ENCODE assay signal across 24 cellular contexts in the genomic region with DNA sequence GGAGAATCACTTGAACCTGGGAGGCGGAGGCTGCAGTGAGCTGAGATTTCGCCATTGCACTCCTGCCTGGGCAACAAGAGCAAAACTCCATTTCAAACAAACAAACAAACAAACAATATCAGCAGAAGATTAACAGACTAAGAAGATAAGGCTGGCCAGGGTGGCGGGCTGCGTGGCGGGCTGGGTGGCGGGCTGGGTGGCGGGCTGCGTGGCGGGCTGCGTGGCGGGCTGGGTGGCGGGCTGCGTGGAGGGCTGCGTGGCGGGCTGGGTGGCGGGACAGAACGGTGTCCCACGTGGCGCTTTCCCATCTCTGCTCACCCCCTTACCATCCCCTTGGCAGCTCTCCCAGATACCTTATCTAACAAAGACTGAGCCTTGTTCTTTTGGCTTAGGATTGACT.
"Had no signal": no experiment of that assay in that cellular context is flagged by ENCODE, and none has a peak within 500 bp of the region (broad histone marks: within the 10 kb centered on the region; RNA-seq: fewer than 3 reads in every experiment).

No MANE protein-coding gene starts in this region.

- H3K4me3 ChIP-seq: MG63, SJSA1, SK-N-MC had no signal

- H3K9me3 ChIP-seq: MG63, SJSA1 had no signal

- ATAC-seq: HepG2 had no signal

- H3K36me3 ChIP-seq: MG63, SJSA1 had no signal

- H3K27me3 ChIP-seq: MG63, SJSA1 had no signal

- H3K27ac ChIP-seq: SJSA1 had no signal

- DNase-seq: IMR-90, Karpas-422, KG1, MG63, NCI-H1092, NCI-H1105 treated with DMSO at 0.1 percent for 48 hours, NCI-H1417 treated with DMSO at 0.1 percent for 48 hours, NCI-H146, NCI-H1694 treated with DMSO at 0.1 percent for 48 hours, NCI-H2029, NCI-H2081 treated with DMSO at 0.1 percent for 48 hours, NCI-H2171, NCI-H226, NCI-H446, NCI-H510A, NCI-H524 treated with DMSO at 0.1 percent for 48 hours, NCI-H69, NCI-H774, Right ventricle myocardium superior, RPMI8226, SIG-M5 had no signal
